ENCODE assay signal across 15 cellular contexts in the genomic region with DNA sequence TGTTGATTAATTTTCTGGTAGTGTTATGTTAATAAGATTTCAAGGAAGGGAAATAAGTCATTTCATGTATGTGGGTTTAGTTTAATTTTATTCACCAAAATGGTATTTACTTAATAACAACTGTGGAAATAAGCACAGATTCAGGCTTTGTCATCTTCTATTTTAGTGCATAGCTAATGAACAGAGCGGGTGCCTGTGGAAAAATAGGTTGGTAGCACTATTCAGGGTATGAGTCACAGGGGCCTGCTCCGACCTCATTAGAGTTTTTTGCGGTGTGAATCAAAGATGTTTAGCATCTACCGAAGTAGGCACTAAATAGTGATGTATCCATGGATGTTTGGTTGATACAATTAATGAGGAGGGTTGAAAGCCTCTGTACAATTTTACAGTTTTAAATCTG.
"Had no signal": no experiment of that assay in that cellular context is flagged by ENCODE, and none has a peak within 500 bp of the region (broad histone marks: within the 10 kb centered on the region; RNA-seq: fewer than 3 reads in every experiment).

No MANE protein-coding gene starts in this region.

- H3K9me3 ChIP-seq: body of pancreas, prostate gland, sigmoid colon, suprapubic skin, upper lobe of left lung had no signal

- ATAC-seq: activated T-cell treated with anti-CD3 and anti-CD28 coated beads, Interleukin-2, amount 50 U/mL, for 72 hours; body of pancreas; effector memory CD8-positive, alpha-beta T cell; left cardiac atrium; stimulated activated naive CD8-positive, alpha-beta T cell treated with anti-CD3 and anti-CD28 coated beads, Interleukin-15, Interleukin-2, amounts not matched to agents 100 U/mL and 50 U/mL, for 24 hours had no signal

- H3K4me3 ChIP-seq: body of pancreas, prostate gland, sigmoid colon, suprapubic skin, upper lobe of left lung had no signal

- DNase-seq: activated CD4-positive, alpha-beta T cell treated with anti-CD3 and anti-CD28 coated beads for 1 hour; activated CD4-positive, alpha-beta T cell treated with anti-CD3 and anti-CD28 coated beads, Interleukin-2, amount 50 U/mL, for 48 hours; activated T-cell treated with anti-CD3 and anti-CD28 coated beads, Interleukin-2, amount 50 U/mL, for 72 hours; body of pancreas; effector memory CD8-positive, alpha-beta T cell; left cardiac atrium; occipital lobe; sigmoid colon; stimulated activated CD4-positive, alpha-beta T cell treated with anti-CD3 and anti-CD28 coated beads, Interleukin-12 subunit alpha, Interleukin-12 subunit beta, amount 100 ng/mL, for 4 hours; stimulated activated CD8-positive, alpha-beta memory T cell treated with anti-CD3 and anti-CD28 coated beads, Interleukin-4, amount 100 ng/mL, for 48 hours; stimulated activated naive CD8-positive, alpha-beta T cell treated with anti-CD3 and anti-CD28 coated beads, Interleukin-15, Interleukin-2, amounts not matched to agents 100 U/mL and 50 U/mL, for 24 hours; SW 1271; upper lobe of left lung had no signal

- H3K36me3 ChIP-seq: prostate gland, sigmoid colon, suprapubic skin, upper lobe of left lung had no signal

- H3K27ac ChIP-seq: body of pancreas, prostate gland, sigmoid colon, suprapubic skin, upper lobe of left lung had no signal

- H3K27me3 ChIP-seq: body of pancreas, sigmoid colon, suprapubic skin, upper lobe of left lung had no signal

- H3K4me1 ChIP-seq: prostate gland, sigmoid colon, suprapubic skin, upper lobe of left lung had no signal
